8 cellular contexts compared by ENCODE assay signal in genomic region chr17:76556759-76557367, GRCh38. TPM values are rescaled to one million over a fixed set of nuclear protein-coding genes. Genes with fewer than 3 reads are reported as not detected.
A peak's percentile ranks its signal among the peaks of the same experiment; 100 is the strongest.
DNase-seq lines count a peak whose midpoint lies in the region; ATAC-seq, FAIRE-seq and TF ChIP-seq lines count a peak whose summit lies in the region.

No MANE protein-coding gene starts in this region.

- ATAC-seq in HG03060 (IDR thresholded peaks at IDR 0.05; ENCODE audit: low read depth, unreplicated experiment) = peak; percentile 28

- DNase-seq in DMS79 treated with DMSO at 0.1 percent for 48 hours (lab: John Stamatoyannopoulos, UW) (peak; percentile 15), DMS79 (lab: John Stamatoyannopoulos, UW) (no peak), SKM-1 (lab: John Stamatoyannopoulos, UW; ENCODE audit: unreplicated experiment) (peak; percentile 32), dermis blood vessel endothelial cell (peak; percentile 49), mesothelial cell of epicardium (ENCODE audit: low spot score in 2 of 2, unreplicated experiment in 2 of 2) (peak in 1 of 2 experiments; percentile 52), urothelium cell line (ENCODE audit: low spot score) (peak; percentile 43), NCI-H1694 (lab: John Stamatoyannopoulos, UW) (no peak)

- peak overlapping the region; percentile 94 for H3K4me3 Mint-ChIP-seq in mesothelial cell of epicardium

- H3K4me1 Mint-ChIP-seq in mesothelial cell of epicardium = peaks cover 53% of the 10 kb centered on the region

- no peaks in the 10 kb centered on the region for H3K9me3 Mint-ChIP-seq in mesothelial cell of epicardium

- no peaks in the 10 kb centered on the region for H3K27me3 Mint-ChIP-seq in mesothelial cell of epicardium (ENCODE audit: low read depth)

- no peak for TF ChIP-seq CTCF in mesothelial cell of epicardium (IDR thresholded peaks at IDR 0.05; ENCODE audit: unreplicated experiment)

- no peak for FAIRE-seq in urothelium cell line (lab: Jason Lieb, UNC)

- peaks cover 4% of the 10 kb centered on the region for H3K36me3 Mint-ChIP-seq in mesothelial cell of epicardium

- peak overlapping the region; percentile 99 for H3K27ac Mint-ChIP-seq in mesothelial cell of epicardium

RNA-seq across cellular contexts. Expression of gene PRCD, which starts 17.0 kb away (rescaled TPM):
- 0.19 and 0.68 TPM in 2 replicates for total RNA-seq in dermis blood vessel endothelial cell
- 8.7 to 9.9 TPM (median 9.9 TPM) in 3 replicates for total RNA-seq in mesothelial cell of epicardium

RNA-seq across cellular contexts. Expression of gene CYGB, which starts 19.4 kb away (rescaled TPM):
- total RNA-seq in dermis blood vessel endothelial cell (1.6 and 4.4 TPM in 2 replicates), mesothelial cell of epicardium (8.6 to 10.4 TPM (median 10.1 TPM) in 3 replicates)

RNA-seq across cellular contexts. Expression of gene ST6GALNAC2, which starts 28.8 kb away (rescaled TPM):
- total RNA-seq in dermis blood vessel endothelial cell (0.28 and 0.51 TPM in 2 replicates), mesothelial cell of epicardium (1.3 to 1.9 TPM (median 1.5 TPM) in 3 replicates)

RNA-seq across cellular contexts. Expression of gene RHBDF2, which starts 55.6 kb away (rescaled TPM):
- 34.5 and 35.5 TPM in 2 replicates for total RNA-seq in dermis blood vessel endothelial cell
- 19.1 to 21.6 TPM (median 21.5 TPM) in 3 replicates for total RNA-seq in mesothelial cell of epicardium

Comparison
In these comparisons a context has a peak if more than half of its experiments do, and no peak if none do; other contexts are left out.
1. DNase-seq: peak in DMS79 treated with DMSO at 0.1 percent for 48 hours (single experiment), SKM-1 (single experiment), dermis blood vessel endothelial cell (single experiment) and urothelium cell line (single experiment); none in DMS79 (single experiment) and NCI-H1694 (single experiment).